In the genomic region with DNA sequence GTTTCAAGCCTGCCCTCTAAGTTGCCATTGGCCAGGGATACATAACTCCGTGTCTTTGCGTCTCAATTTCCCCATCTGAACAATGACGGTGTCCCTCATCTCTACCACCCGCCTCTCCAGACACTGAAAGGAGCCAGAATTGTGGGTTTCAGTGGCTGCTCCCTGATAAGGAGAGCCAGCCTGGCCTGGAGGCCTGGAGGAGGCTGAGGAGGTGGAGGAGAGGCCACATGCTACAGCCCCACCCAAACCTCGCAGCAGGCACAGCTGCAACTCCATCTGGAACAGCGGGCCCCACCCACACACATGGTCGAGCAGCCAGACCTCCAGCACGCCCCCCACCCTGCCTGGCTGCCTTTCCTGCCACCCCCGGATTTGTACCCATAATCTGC, we compare ENCODE assay signal across 19 cellular contexts. TPM values are rescaled to one million over a fixed set of nuclear protein-coding genes. Genes with fewer than 3 reads are reported as not detected.
DNase-seq lines count a peak whose midpoint lies in the region; ATAC-seq and TF ChIP-seq lines count a peak whose summit lies in the region.
"Had no signal": no experiment of that assay in that cellular context is flagged by ENCODE, and none has a peak within 500 bp of the region (broad histone marks: within the 10 kb centered on the region; RNA-seq: fewer than 3 reads in every experiment).

No MANE protein-coding gene starts in this region.

- DNase-seq in DMS 273 (lab: John Stamatoyannopoulos, UW; ENCODE audit: unreplicated experiment), result peak; percentile 71
- DNase-seq in DMS 273 treated with DMSO at 0.1 percent for 48 hours (lab: John Stamatoyannopoulos, UW), result no peak
- DNase-seq in stimulated activated naive CD8-positive, alpha-beta T cell treated with anti-CD3 and anti-CD28 coated beads, Interleukin-15, amount 100 ng/mL, for 72 hours, result no peak
- DNase-seq in upper lobe of right lung, result no peak
- no peak for DNase-seq in RWPE1 (ENCODE audit: low spot score)
- DNase-seq in brain microvascular endothelial cell, result no peak
- DNase-seq: amniotic stem cell; Calu3; cortex of kidney; HCEC 1CT; lower lobe of right lung; NCI-H1048; NCI-H2029; spleen; stimulated activated CD4-positive, alpha-beta T cell treated with anti-CD3 and anti-CD28 coated beads, Interleukin-4, amount 100 ng/mL, for 4 hours; substantia nigra had no signal

- H3K27ac ChIP-seq in upper lobe of right lung (no peak overlapping the region), RWPE1 (no peak overlapping the region), brain microvascular endothelial cell (no peak overlapping the region)
- H3K27ac ChIP-seq: 22Rv1, lower lobe of right lung, spleen had no signal

- peaks cover 27% of the 10 kb centered on the region for H3K4me1 Mint-ChIP-seq in stimulated activated naive CD8-positive, alpha-beta T cell treated with anti-CD3 and anti-CD28 coated beads, Interleukin-15, Interleukin-2, amounts not matched to agents 100 ng/mL and 50 ng/mL, for 24 hours (ENCODE audit: low read depth)
- peaks cover 46% of the 10 kb centered on the region for H3K4me1 Mint-ChIP-seq in stimulated activated naive CD8-positive, alpha-beta T cell treated with anti-CD3 and anti-CD28 coated beads, Interleukin-15, amount 100 ng/mL, for 72 hours
- H3K4me1 Mint-ChIP-seq in dendritic cell treated with granulocyte-macrophage colony-stimulating factor and Interleukin-4, amounts not matched to agents 40 ng/mL and 50 ng/mL, for 4 days (ENCODE audit: low read depth), result peaks cover 46% of the 10 kb centered on the region

- H3K4me3 ChIP-seq in upper lobe of right lung (no peak overlapping the region), brain microvascular endothelial cell (ENCODE audit: low read depth, low read length) (no peak overlapping the region)
- H3K4me3 ChIP-seq: lower lobe of right lung, spleen had no signal

- peaks cover 3% of the 10 kb centered on the region for H3K27me3 ChIP-seq in upper lobe of right lung
- H3K27me3 ChIP-seq in brain microvascular endothelial cell (replicated peaks), result no peaks in the 10 kb centered on the region

- no peaks in the 10 kb centered on the region for H3K27me3 Mint-ChIP-seq in stimulated activated naive CD8-positive, alpha-beta T cell treated with anti-CD3 and anti-CD28 coated beads, Interleukin-15, Interleukin-2, amounts not matched to agents 100 ng/mL and 50 ng/mL, for 24 hours
- peaks cover 20% of the 10 kb centered on the region for H3K27me3 Mint-ChIP-seq in stimulated activated naive CD8-positive, alpha-beta T cell treated with anti-CD3 and anti-CD28 coated beads, Interleukin-15, amount 100 ng/mL, for 72 hours
- peaks cover 19% of the 10 kb centered on the region for H3K27me3 Mint-ChIP-seq in dendritic cell treated with granulocyte-macrophage colony-stimulating factor and Interleukin-4, amounts not matched to agents 40 ng/mL and 50 ng/mL, for 4 days

- CTCF ChIA-PET in RWPE1 (lab: Yijun Ruan, JAX), result interaction anchor here (1.4 kb wide), 1 partner anchor 8 kb away, joined by 4 read pairs; no protein-coding TSS in a partner anchor

- no peak overlapping the region for H3K4me3 Mint-ChIP-seq in stimulated activated naive CD8-positive, alpha-beta T cell treated with anti-CD3 and anti-CD28 coated beads, Interleukin-15, Interleukin-2, amounts not matched to agents 100 ng/mL and 50 ng/mL, for 24 hours
- peak overlapping the region in 1 of 2 donors; percentile 43 for H3K4me3 Mint-ChIP-seq in stimulated activated naive CD8-positive, alpha-beta T cell treated with anti-CD3 and anti-CD28 coated beads, Interleukin-15, amount 100 ng/mL, for 72 hours
- H3K4me3 Mint-ChIP-seq in dendritic cell treated with granulocyte-macrophage colony-stimulating factor and Interleukin-4, amounts not matched to agents 40 ng/mL and 50 ng/mL, for 4 days, result peak overlapping the region; percentile 20

- H3K36me3 Mint-ChIP-seq in stimulated activated naive CD8-positive, alpha-beta T cell treated with anti-CD3 and anti-CD28 coated beads, Interleukin-15, Interleukin-2, amounts not matched to agents 100 ng/mL and 50 ng/mL, for 24 hours (ENCODE audit: low read depth), result no peaks in the 10 kb centered on the region
- no peaks in the 10 kb centered on the region for H3K36me3 Mint-ChIP-seq in dendritic cell treated with granulocyte-macrophage colony-stimulating factor and Interleukin-4, amounts not matched to agents 40 ng/mL and 50 ng/mL, for 4 days (ENCODE audit: low read depth)

- in situ Hi-C loops in brain microvascular endothelial cell (cut with HindIII; ENCODE audit: low pct_ligation_motif_present, low sequenced_read_pairs), result loop anchor here (25.0 kb wide), 1 partner anchor 419 kb away; no protein-coding TSS in a partner anchor

- H3K4me1 ChIP-seq in upper lobe of right lung, result peaks cover 15% of the 10 kb centered on the region
- H3K4me1 ChIP-seq: lower lobe of right lung had no signal

- no peaks in the 10 kb centered on the region for H3K36me3 ChIP-seq in upper lobe of right lung
- H3K36me3 ChIP-seq in brain microvascular endothelial cell (replicated peaks), result no peaks in the 10 kb centered on the region
- H3K36me3 ChIP-seq: lower lobe of right lung, spleen had no signal

- POLR2A ChIA-PET in RWPE1 (lab: Yijun Ruan, JAX; ENCODE audit: low non-redundant PET), result no interaction called here

- H3K9me3 Mint-ChIP-seq in stimulated activated naive CD8-positive, alpha-beta T cell treated with anti-CD3 and anti-CD28 coated beads, Interleukin-15, Interleukin-2, amounts not matched to agents 100 ng/mL and 50 ng/mL, for 24 hours, result no peaks in the 10 kb centered on the region
- no peaks in the 10 kb centered on the region for H3K9me3 Mint-ChIP-seq in stimulated activated naive CD8-positive, alpha-beta T cell treated with anti-CD3 and anti-CD28 coated beads, Interleukin-15, amount 100 ng/mL, for 72 hours
- H3K9me3 Mint-ChIP-seq in dendritic cell treated with granulocyte-macrophage colony-stimulating factor and Interleukin-4, amounts not matched to agents 40 ng/mL and 50 ng/mL, for 4 days, result no peaks in the 10 kb centered on the region

- H3K27ac Mint-ChIP-seq in stimulated activated naive CD8-positive, alpha-beta T cell treated with anti-CD3 and anti-CD28 coated beads, Interleukin-15, Interleukin-2, amounts not matched to agents 100 ng/mL and 50 ng/mL, for 24 hours, result peak overlapping the region; percentile 76
- H3K27ac Mint-ChIP-seq in stimulated activated naive CD8-positive, alpha-beta T cell treated with anti-CD3 and anti-CD28 coated beads, Interleukin-15, amount 100 ng/mL, for 72 hours, result peak overlapping the region in 1 of 2 donors; percentile 44
- H3K27ac Mint-ChIP-seq in dendritic cell treated with granulocyte-macrophage colony-stimulating factor and Interleukin-4, amounts not matched to agents 40 ng/mL and 50 ng/mL, for 4 days, result peak overlapping the region; percentile 61

- no peaks in the 10 kb centered on the region for H3K9me3 ChIP-seq in upper lobe of right lung
- H3K9me3 ChIP-seq: lower lobe of right lung, spleen had no signal

- intact Hi-C loops in dendritic cell treated with granulocyte-macrophage colony-stimulating factor and Interleukin-4, amounts not matched to agents 40 ng/mL and 50 ng/mL, for 4 days (cut with micrococcal nuclease), result no loop called here
- intact Hi-C loops in upper lobe of right lung (cut with DNase I), result no loop called here

- TF ChIP-seq CTCF in upper lobe of right lung (IDR thresholded peaks at IDR 0.05) (no peak), RWPE1 (conservative IDR thresholded peaks at IDR 0.05; ENCODE audit: low read depth) (no peak), brain microvascular endothelial cell (IDR thresholded peaks at IDR 0.05; ENCODE audit: low read depth, low read length, missing control alignments) (no peak)

- no peak for ATAC-seq in stimulated activated naive CD8-positive, alpha-beta T cell treated with anti-CD3 and anti-CD28 coated beads, Interleukin-15, amount 100 ng/mL, for 72 hours
- ATAC-seq in upper lobe of right lung, result peak; percentile 57

RNA-seq across cellular contexts. Expression of gene CD82, which starts 34.4 kb away (rescaled TPM):
- total RNA-seq in upper lobe of right lung, result 144 TPM
